13 cellular contexts compared by ENCODE assay signal in genomic region chr2:231928481-231928880, GRCh38. TPM values are rescaled to one million over a fixed set of nuclear protein-coding genes. Genes with fewer than 3 reads are reported as not detected.
DNase-seq lines count a peak whose midpoint lies in the region; ATAC-seq and TF ChIP-seq lines count a peak whose summit lies in the region.
"Had no signal": no experiment of that assay in that cellular context is flagged by ENCODE, and none has a peak within 500 bp of the region (broad histone marks: within the 10 kb centered on the region; RNA-seq: fewer than 3 reads in every experiment).

No MANE protein-coding gene starts in this region.

- no peaks in the 10 kb centered on the region for H3K36me3 ChIP-seq in heart left ventricle
- H3K36me3 ChIP-seq in WERI-Rb-1 = no peaks in the 10 kb centered on the region
- H3K36me3 ChIP-seq in thyroid gland = no peaks in the 10 kb centered on the region

- TF ChIP-seq POLR2A in heart left ventricle (IDR thresholded peaks at IDR 0.05) (no peak), thyroid gland (IDR thresholded peaks at IDR 0.05) (no peak)

- peaks cover 4 to 41% (median 20%) of the 10 kb centered on the region in 12 donors for H3K4me1 ChIP-seq in heart left ventricle
- peaks cover 14 to 25% of the 10 kb centered on the region in 2 donors for H3K4me1 ChIP-seq in thyroid gland

- H3K9me3 ChIP-seq in heart left ventricle (no peaks in the 10 kb centered on the region), WERI-Rb-1 (ENCODE audit: severe bottlenecking) (no peaks in the 10 kb centered on the region), thyroid gland (no peaks in the 10 kb centered on the region)

- H3K27me3 Mint-ChIP-seq in type B pancreatic cell = peaks cover 73% of the 10 kb centered on the region

- peak; percentile 72 for DNase-seq in cardiac septum (ENCODE audit: low spot score)
- no peak for DNase-seq in heart left ventricle
- DNase-seq in WERI-Rb-1 = peak; percentile 76
- DNase-seq in left kidney (ENCODE audit: low read depth, low spot score) = peak; percentile 40
- DNase-seq in type B pancreatic cell (ENCODE audit: extremely low spot score, unreplicated experiment) = peak; percentile 60
- DNase-seq in germinal center (ENCODE audit: low spot score) = no peak
- DNase-seq in thyroid gland = no peak
- DNase-seq: C1 segment of cervical spinal cord; central memory CD4-positive, alpha-beta T cell; NCI-H1092; NCI-H526 treated with DMSO at 0.1 percent for 48 hours; occipital lobe had no signal

- no peaks in the 10 kb centered on the region for H3K36me3 Mint-ChIP-seq in type B pancreatic cell

- no peak overlapping the region for H3K4me3 ChIP-seq in heart left ventricle
- H3K4me3 ChIP-seq in WERI-Rb-1 (ENCODE audit: low read depth, low read length) = no peak overlapping the region
- no peak overlapping the region for H3K4me3 ChIP-seq in thyroid gland (replicated peaks in 1 of 3)

- H3K27me3 ChIP-seq in heart left ventricle (peaks cover 9 to 59% (median 39%) of the 10 kb centered on the region in 9 donors), WERI-Rb-1 (ENCODE audit: insufficient read depth, low read depth, severe bottlenecking) (peaks cover 20% of the 10 kb centered on the region), thyroid gland (no peaks in the 10 kb centered on the region)

- H3K27ac ChIP-seq in heart left ventricle = no peak overlapping the region
- H3K27ac ChIP-seq in WERI-Rb-1 = no peak overlapping the region
- H3K27ac ChIP-seq in thyroid gland = no peak overlapping the region

- no peak overlapping the region for H3K27ac Mint-ChIP-seq in type B pancreatic cell

- H3K9me3 Mint-ChIP-seq in type B pancreatic cell = no peaks in the 10 kb centered on the region

- TF ChIP-seq CTCF in heart left ventricle (IDR thresholded peaks at IDR 0.05) (no peak), WERI-Rb-1 (IDR thresholded peaks at IDR 0.05; ENCODE audit: low read depth, low read length) (peak; percentile 77), type B pancreatic cell (conservative IDR thresholded peaks at IDR 0.05) (peak; percentile 61), thyroid gland (IDR thresholded peaks at IDR 0.05) (no peak)

- H3K4me1 Mint-ChIP-seq in type B pancreatic cell (ENCODE audit: unreplicated experiment) = peaks cover 10% of the 10 kb centered on the region

- peak overlapping the region; percentile 83 for H3K4me3 Mint-ChIP-seq in type B pancreatic cell

- 66 to 73% (median 70%) methylated on average over 4 to 5 of the region's 5 CpGs for WGBS in heart left ventricle, 4 donors
- WGBS in thyroid gland, 2 donors = 72 to 90% methylated on average over 3 to 5 of the region's 5 CpGs

- intact Hi-C loops in cardiac septum (cut with DNase I) (loop anchor here (5.0 kb wide), 1 partner anchor 399 kb away; no protein-coding TSS in a partner anchor), heart left ventricle (cut with DNase I) (loop anchor here in 6 of 10 donors (5.0 kb wide), 3 partner anchors 214 to 514 kb away; no protein-coding TSS in a partner anchor), thyroid gland (cut with DNase I) (loop anchor here (5.0 to 10.0 kb wide), 3 partner anchors 76 to 596 kb away; partner anchors contain the start of genes CHRND and PRSS56)

- ATAC-seq in heart left ventricle = no peak
- no peak for ATAC-seq in HG03159 (IDR thresholded peaks at IDR 0.05; ENCODE audit: unreplicated experiment)

RNA-seq across cellular contexts. Expression of gene NPPC, which starts 2.3 kb away (rescaled TPM):
- total RNA-seq in cardiac septum (0.30 TPM), heart left ventricle (1 to 10 TPM in 4 of 9 donors, under 1 TPM in 3, not detected in 2; 0.42 to 7.0 (median 1.3) TPM), type B pancreatic cell (ENCODE audit: low replicate concordance) (1.6 and 5.4 TPM in 2 replicates), thyroid gland (not detected)
- 1 to 10 TPM; 2.7 to 3.9 TPM for polyA plus RNA-seq in heart left ventricle
- total RNA-seq: occipital lobe had no signal

RNA-seq across cellular contexts. Expression of gene DIS3L2, which starts 33.0 kb away (rescaled TPM):
- 18.6 TPM for total RNA-seq in cardiac septum
- 10 to 100 TPM; 14.9 to 27.3 (median 22.4) TPM for total RNA-seq in heart left ventricle
- 10 to 100 TPM; 12.4 to 12.9 TPM for polyA plus RNA-seq in heart left ventricle
- 37.8 and 53.6 TPM in 2 replicates for total RNA-seq in type B pancreatic cell (ENCODE audit: low replicate concordance)
- total RNA-seq in thyroid gland = 10 to 100 TPM; 42.2 to 68.7 (median 50.3) TPM

Comparison
In these comparisons a context has a peak if more than half of its experiments do, and no peak if none do; other contexts are left out.
1. DNase-seq: peak in cardiac septum (single experiment), WERI-Rb-1 (single experiment), left kidney (single experiment) and type B pancreatic cell (single experiment); none in heart left ventricle (0 of 5), germinal center (single experiment) and thyroid gland (0 of 2).
2. CTCF ChIP-seq: peak in WERI-Rb-1 (single experiment) and type B pancreatic cell (single experiment); none in heart left ventricle (0 of 12) and thyroid gland (0 of 6).